ENCODE assay signal across 11 cellular contexts in the genomic region with DNA sequence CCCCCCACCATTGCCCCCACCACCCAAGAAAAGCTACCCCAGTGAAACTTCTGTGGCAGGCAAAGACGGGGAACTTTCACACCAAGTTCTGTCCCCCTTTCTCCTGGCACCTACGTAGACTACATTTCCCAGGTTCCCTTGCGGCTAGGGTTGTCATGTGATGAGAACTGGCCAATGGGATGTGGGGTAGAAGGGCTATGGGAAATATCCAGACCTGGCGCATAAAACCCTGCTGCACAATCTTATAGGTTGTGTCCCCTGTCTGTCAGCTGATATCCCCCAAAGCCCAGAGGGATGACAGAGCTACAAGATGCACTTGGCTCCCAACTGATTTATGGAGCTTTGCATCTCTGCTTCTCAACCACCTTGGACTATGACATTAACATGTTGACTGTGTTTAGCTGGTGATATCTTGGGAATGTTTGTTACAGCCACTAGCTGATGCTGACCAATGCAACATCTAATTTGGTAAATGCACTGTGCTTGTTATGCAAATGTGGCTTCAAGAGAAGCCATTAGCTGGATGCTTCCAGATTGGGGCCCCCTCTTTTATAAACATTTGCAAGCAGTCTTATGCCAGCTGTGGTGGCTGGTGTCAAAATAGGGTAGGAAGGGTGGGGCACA. TPM values are rescaled to one million over a fixed set of nuclear protein-coding genes. Genes with fewer than 3 reads are reported as not detected.
DNase-seq lines count a peak whose midpoint lies in the region; ATAC-seq, FAIRE-seq and TF ChIP-seq lines count a peak whose summit lies in the region.
"Had no signal": no experiment of that assay in that cellular context is flagged by ENCODE, and none has a peak within 500 bp of the region (broad histone marks: within the 10 kb centered on the region; RNA-seq: fewer than 3 reads in every experiment).

No MANE protein-coding gene starts in this region.

- H3K27ac ChIP-seq in H1 (ENCODE audit: low read depth, low read length), result no peak overlapping the region
- no peak overlapping the region for H3K27ac ChIP-seq in substantia nigra (ENCODE audit: low read depth, low read length, poor library complexity, severe bottlenecking)

- H2BK15ac ChIP-seq in H1 (ENCODE audit: low read length), result no peak overlapping the region

- no peak overlapping the region for H2AFZ ChIP-seq in H1 (ENCODE audit: low read length)

- H3K4me2 ChIP-seq in H1 (ENCODE audit: insufficient read depth in 1 of 2, low read depth in 2 of 2, low read length in 2 of 2), result no peak overlapping the region

- no peak overlapping the region for H3K56ac ChIP-seq in H1 (replicated peaks; ENCODE audit: insufficient read length, low read depth, low read length)

- no peak for TF ChIP-seq EP300 in H1 (IDR thresholded peaks at IDR 0.05; ENCODE audit: borderline replicate concordance in 1 of 2, low read depth in 2 of 2, low read length in 2 of 2)

- H3K14ac ChIP-seq in H1 (ENCODE audit: insufficient read length), result no peak overlapping the region

- H3K23me2 ChIP-seq in H1 (ENCODE audit: low read depth, low read length), result peaks cover 1% of the 10 kb centered on the region

- CTCF ChIA-PET in H1 (lab: Charles Lee; ENCODE audit: partially characterized antibody), result interaction anchor here (0.5 to 1.7 kb wide), 3 partner anchors 23 to 102 kb away, joined by 4 to 5 read pairs (median 4); a partner anchor contains a TSS

- H2BK120ac ChIP-seq in H1 (replicated peaks; ENCODE audit: low read depth, low read length), result no peak overlapping the region

- no peak overlapping the region for H3K4ac ChIP-seq in H1 (replicated peaks; ENCODE audit: insufficient read length, low read depth, low read length)

- H3K9ac ChIP-seq in H1 (replicated peaks in 1 of 4; ENCODE audit: extremely low read depth in 1 of 4, low read depth in 3 of 4, low read length in 3 of 4), result no peak overlapping the region

- H2BK5ac ChIP-seq in H1 (ENCODE audit: low read depth, low read length), result no peak overlapping the region

- H3K4me1 Mint-ChIP-seq in CD14-positive monocyte, result peaks cover 4% of the 10 kb centered on the region

- peaks cover 0 to 11% (median 3%) of the 10 kb centered on the region in 7 donors for H3K9me3 Mint-ChIP-seq in CD14-positive monocyte

- no peaks in the 10 kb centered on the region for H3K36me3 Mint-ChIP-seq in CD14-positive monocyte
- H3K36me3 Mint-ChIP-seq: brain had no signal

- no peak overlapping the region for H2BK20ac ChIP-seq in H1 (ENCODE audit: low read length)

- H4K20me1 ChIP-seq in H1 (replicated peaks in 1 of 2; ENCODE audit: control insufficient read depth in 1 of 2, insufficient read depth in 2 of 2, low read length in 2 of 2), result peaks cover 0 to 2% of the 10 kb centered on the region in 2 experiments

- POLR2A ChIA-PET in H1 (lab: Charles Lee; ENCODE audit: partially characterized antibody), result interaction anchor here (0.6 to 1.6 kb wide), 7 partner anchors 11 to 933 kb away, joined by 3 to 4 read pairs (median 3); no protein-coding TSS in a partner anchor

- H2BK12ac ChIP-seq in H1 (ENCODE audit: low read depth, low read length), result no peak overlapping the region

- no peak overlapping the region for H4K8ac ChIP-seq in H1 (ENCODE audit: extremely low read depth, insufficient read depth, low read length)

- peaks cover 0 to 7% of the 10 kb centered on the region in 2 experiments; a peak in 2 of 4 replicates for H3K79me2 ChIP-seq in H1 (ENCODE audit: control insufficient read depth in 1 of 2, insufficient read depth in 2 of 2, low read length in 2 of 2)

- H3K27me3 Mint-ChIP-seq in CD14-positive monocyte (ENCODE audit: low read depth in 3 of 3), result peaks cover 3 to 12% (median 6%) of the 10 kb centered on the region in 3 donors

- H3K4me1 ChIP-seq in BE2C (no peaks in the 10 kb centered on the region), H1 (replicated peaks in 1 of 4; ENCODE audit: control insufficient read depth in 3 of 4, insufficient read depth in 4 of 4, low read length in 3 of 4) (peaks cover 0 to 1% (median under 1%) of the 10 kb centered on the region in 4 experiments; a peak in 4 of 7 replicates)

- H4K5ac ChIP-seq in H1 (ENCODE audit: insufficient read length, low read depth, low read length), result no peak overlapping the region

- ATAC-seq in HG03025 (IDR thresholded peaks at IDR 0.05; ENCODE audit: low FRiP score, unreplicated experiment) (no peak), HG03354 (IDR thresholded peaks at IDR 0.05; ENCODE audit: poor library complexity, severe bottlenecking, unreplicated experiment) (no peak)

- intact Hi-C loops in CD14-positive monocyte (cut with micrococcal nuclease), result loop anchor here (10.0 kb wide), 1 partner anchor 246 kb away; no protein-coding TSS in a partner anchor

- H3K27me3 ChIP-seq in BE2C (no peaks in the 10 kb centered on the region), H1 (replicated peaks in 1 of 4; ENCODE audit: control insufficient read depth in 3 of 4, extremely low read depth in 1 of 4, insufficient read depth in 3 of 4, low read length in 3 of 4) (no peaks in the 10 kb centered on the region)

- no peak overlapping the region for H3K18ac ChIP-seq in H1 (ENCODE audit: extremely low read depth, low read length)

- no peak overlapping the region for H3K4me3 Mint-ChIP-seq in CD14-positive monocyte
- H3K4me3 Mint-ChIP-seq: brain had no signal

- no peak overlapping the region for H3K4me3 ChIP-seq in BE2C (ENCODE audit: low read depth, low read length)
- no peak overlapping the region for H3K4me3 ChIP-seq in H1 (ENCODE audit: extremely low read depth in 1 of 4, insufficient read depth in 2 of 4, low read depth in 3 of 4, low read length in 4 of 4)

- peak; percentile 55 for DNase-seq in BE2C
- no peak for DNase-seq in GM19239 (ENCODE audit: insufficient read length, low spot score)
- DNase-seq in RKO (ENCODE audit: low spot score), result peak; percentile 21
- no peak for DNase-seq in H1 (ENCODE audit: low read depth in 1 of 2, low spot score in 2 of 2)
- no peak for DNase-seq in CD14-positive monocyte (ENCODE audit: low spot score)
- no peak for DNase-seq in substantia nigra (lab: John Stamatoyannopoulos, UW)
- DNase-seq: Calu3, NCI-H446 treated with DMSO at 0.1 percent for 48 hours had no signal

- 79% methylated on average over 4 of the region's 4 CpGs; no CpG with 5 or more reads in 1 of the 2 experiments for WGBS in H1 (ENCODE audit: extremely low coverage in 1 of 2, insufficient coverage in 1 of 2, insufficient read length in 1 of 2, insufficient replicate concordance in 2 of 2, low coverage in 1 of 2, low lambda C conversion rate in 2 of 2, missing lambda C conversion rate in 1 of 2), 2 experiments

- no peak overlapping the region for H4K91ac ChIP-seq in H1 (replicated peaks; ENCODE audit: insufficient read length, low read length)

- no peak overlapping the region for H2AK5ac ChIP-seq in H1 (ENCODE audit: low read depth, low read length)

- no peaks in the 10 kb centered on the region; the same call in 1 of the 2 replicates for H3K9me3 ChIP-seq in BE2C
- peaks cover 0 to 7% of the 10 kb centered on the region in 2 experiments; a peak in 3 of 4 replicates for H3K9me3 ChIP-seq in H1 (ENCODE audit: insufficient read depth in 2 of 2, low read depth in 1 of 2, low read length in 1 of 2)

- TF ChIP-seq CTCF in BE2C (IDR thresholded peaks at IDR 0.05; ENCODE audit: low read depth, low read length), result no peak
- no peak for TF ChIP-seq CTCF in H1 (IDR thresholded peaks at IDR 0.05; ENCODE audit: control extremely low read depth in 1 of 3, insufficient read depth in 1 of 3, low read depth in 1 of 3, low read length in 3 of 3)
- TF ChIP-seq CTCF in CD14-positive monocyte (IDR thresholded peaks at IDR 0.05), result no peak

- peaks cover 6% of the 10 kb centered on the region; the same call in 1 of the 2 replicates for H3K79me1 ChIP-seq in H1 (ENCODE audit: low read depth, low read length)

- peak; percentile 77 for FAIRE-seq in GM19239 (lab: Jason Lieb, UNC)
- FAIRE-seq in H1 (lab: Jason Lieb, UNC), result peak; percentile 69

- H3K23ac ChIP-seq in H1 (ENCODE audit: insufficient read length), result no peak overlapping the region

- H3K27ac Mint-ChIP-seq in CD14-positive monocyte, result peak overlapping the region in 1 of 7 donors; percentile 30
- H3K27ac Mint-ChIP-seq: brain had no signal

- TF ChIP-seq POLR2A in H1 (IDR thresholded peaks at IDR 0.05; ENCODE audit: control extremely low read depth in 1 of 2, low read depth in 2 of 2, low read length in 2 of 2), result no peak

- no peak for TF ChIP-seq RAD21 in H1 (IDR thresholded peaks at IDR 0.05 in 1 of 2, conservative IDR thresholded peaks at IDR 0.05 in 1 of 2; ENCODE audit: low read depth in 2 of 2, low read length in 2 of 2)

- H3K36me3 ChIP-seq in BE2C (no peaks in the 10 kb centered on the region), H1 (ENCODE audit: control insufficient read depth in 2 of 4, insufficient read depth in 4 of 4, low read length in 3 of 4) (peaks cover 0 to 10% (median 2%) of the 10 kb centered on the region in 4 experiments; a peak in 2 of 8 replicates)

RNA-seq across cellular contexts. Expression of a gene that starts 6.1 kb away (rescaled TPM):
- 0.36 TPM for polyA plus RNA-seq in BE2C (2012; ENCODE audit: insufficient read depth, insufficient read length, low read depth)
- total RNA-seq in H1 (2021; fragmentation: NEBNext Ultra II Directional; extraction: Animal tissue kit (Norgen Biotek cat#: 25700)), result 20.0 and 22.1 TPM in 2 replicates
- polyA plus RNA-seq in H1 (2011; rRNA removed) (14.5 and 22.8 TPM in 2 replicates), CD14-positive monocyte (not detected)
- 18.8 TPM for polyA plus RNA-seq in H1 (2011; cell fraction: cytosol; rRNA removed)
- 34.1 TPM for polyA plus RNA-seq in H1 (2011; cell fraction: nucleus; rRNA removed)
- 12.6 to 18.8 TPM (median 17.6 TPM) in 4 replicates for polyA plus RNA-seq in H1 (2012, experiment 1 of 2)
- 15.0 TPM for polyA plus RNA-seq in H1 (2012, experiment 2 of 2)
- polyA plus RNA-seq in H1 (2013, experiment 1 of 2), result 32.0 TPM
- 29.0 TPM for polyA plus RNA-seq in H1 (2013, experiment 2 of 2)
- polyA minus RNA-seq in H1 (2011; rRNA and poly(A)+ RNA removed), result 6.1 and 7.2 TPM in 2 replicates
- 9.0 TPM for polyA minus RNA-seq in H1 (2011; cell fraction: cytosol; rRNA and poly(A)+ RNA removed)
- polyA minus RNA-seq in H1 (2011; cell fraction: nucleus; rRNA and poly(A)+ RNA removed), result 11.2 TPM

RNA-seq across cellular contexts. Expression of a gene that starts 11.3 kb away (rescaled TPM):
- not detected for polyA plus RNA-seq in BE2C (2012; ENCODE audit: insufficient read depth, insufficient read length, low read depth)
- 0.21 and 0.22 TPM in 2 replicates for total RNA-seq in H1 (2021; fragmentation: NEBNext Ultra II Directional; extraction: Animal tissue kit (Norgen Biotek cat#: 25700))
- polyA plus RNA-seq in H1 (2011; rRNA removed), result 0.21 and 0.46 TPM in 2 replicates
- 0.31 TPM for polyA plus RNA-seq in H1 (2011; cell fraction: cytosol; rRNA removed)
- polyA plus RNA-seq in H1 (2011; cell fraction: nucleus; rRNA removed), result 0.61 TPM
- 0.56 to 0.67 TPM (median 0.58 TPM) in 3 of 4 replicates, not detected in the other for polyA plus RNA-seq in H1 (2012, experiment 1 of 2)
- polyA plus RNA-seq in H1 (2012, experiment 2 of 2), result 0.18 TPM
- polyA plus RNA-seq in H1 (2013, experiment 1 of 2), result 3.1 TPM
- polyA plus RNA-seq in H1 (2013, experiment 2 of 2), result 2.7 TPM
- polyA minus RNA-seq in H1 (2011; rRNA and poly(A)+ RNA removed), result 0.47 and 1.2 TPM in 2 replicates
- 1.6 TPM for polyA minus RNA-seq in H1 (2011; cell fraction: cytosol; rRNA and poly(A)+ RNA removed)
- polyA minus RNA-seq in H1 (2011; cell fraction: nucleus; rRNA and poly(A)+ RNA removed), result not detected
- polyA plus RNA-seq in CD14-positive monocyte, result 10 to 100 TPM; 21.3 to 30.2 TPM

RNA-seq across cellular contexts. Expression of a gene that starts 21.7 kb away (rescaled TPM):
- 24.6 TPM for polyA plus RNA-seq in BE2C (2012; ENCODE audit: insufficient read depth, insufficient read length, low read depth)
- total RNA-seq in H1 (2021; fragmentation: NEBNext Ultra II Directional; extraction: Animal tissue kit (Norgen Biotek cat#: 25700)), result 69.3 and 69.5 TPM in 2 replicates
- polyA plus RNA-seq in H1 (2011; rRNA removed) (27.8 and 38.0 TPM in 2 replicates), CD14-positive monocyte (1 to 10 TPM; 1.5 to 1.9 TPM)
- polyA plus RNA-seq in H1 (2011; cell fraction: cytosol; rRNA removed), result 46.0 TPM
- polyA plus RNA-seq in H1 (2011; cell fraction: nucleus; rRNA removed), result 69.9 TPM
- 66.1 to 83.1 TPM (median 77.4 TPM) in 4 replicates for polyA plus RNA-seq in H1 (2012, experiment 1 of 2)
- 58.7 TPM for polyA plus RNA-seq in H1 (2012, experiment 2 of 2)
- 63.3 TPM for polyA plus RNA-seq in H1 (2013, experiment 1 of 2)
- 64.1 TPM for polyA plus RNA-seq in H1 (2013, experiment 2 of 2)
- 23.1 and 26.9 TPM in 2 replicates for polyA minus RNA-seq in H1 (2011; rRNA and poly(A)+ RNA removed)
- 28.1 TPM for polyA minus RNA-seq in H1 (2011; cell fraction: cytosol; rRNA and poly(A)+ RNA removed)
- polyA minus RNA-seq in H1 (2011; cell fraction: nucleus; rRNA and poly(A)+ RNA removed), result 24.9 TPM

RNA-seq across cellular contexts. Expression of a gene that starts 23.8 kb away (rescaled TPM):
- polyA plus RNA-seq in BE2C (2012; ENCODE audit: insufficient read depth, insufficient read length, low read depth), result 71.0 TPM
- total RNA-seq in H1 (2021; fragmentation: NEBNext Ultra II Directional; extraction: Animal tissue kit (Norgen Biotek cat#: 25700)), result 34.9 and 35.3 TPM in 2 replicates
- polyA plus RNA-seq in H1 (2011; rRNA removed) (46.0 and 63.9 TPM in 2 replicates), CD14-positive monocyte (100 to 1,000 TPM; 129 to 147 TPM)
- polyA plus RNA-seq in H1 (2011; cell fraction: cytosol; rRNA removed), result 52.1 TPM
- 160 TPM for polyA plus RNA-seq in H1 (2011; cell fraction: nucleus; rRNA removed)
- 35.3 to 46.7 TPM (median 38.7 TPM) in 4 replicates for polyA plus RNA-seq in H1 (2012, experiment 1 of 2)
- 36.3 TPM for polyA plus RNA-seq in H1 (2012, experiment 2 of 2)
- polyA plus RNA-seq in H1 (2013, experiment 1 of 2), result 47.8 TPM
- 49.9 TPM for polyA plus RNA-seq in H1 (2013, experiment 2 of 2)
- polyA minus RNA-seq in H1 (2011; rRNA and poly(A)+ RNA removed), result 30.4 and 47.5 TPM in 2 replicates
- 15.0 TPM for polyA minus RNA-seq in H1 (2011; cell fraction: cytosol; rRNA and poly(A)+ RNA removed)
- polyA minus RNA-seq in H1 (2011; cell fraction: nucleus; rRNA and poly(A)+ RNA removed), result 23.3 TPM

RNA-seq across cellular contexts. Expression of a gene that starts 40.7 kb away (rescaled TPM):
- polyA plus RNA-seq in BE2C (2012; ENCODE audit: insufficient read depth, insufficient read length, low read depth), result not detected
- total RNA-seq in H1 (2021; fragmentation: NEBNext Ultra II Directional; extraction: Animal tissue kit (Norgen Biotek cat#: 25700)), result 4.2 and 6.4 TPM in 2 replicates
- 12.8 and 16.6 TPM in 2 replicates for polyA plus RNA-seq in H1 (2011; rRNA removed)
- 16.0 TPM for polyA plus RNA-seq in H1 (2011; cell fraction: cytosol; rRNA removed)
- polyA plus RNA-seq in H1 (2011; cell fraction: nucleus; rRNA removed), result 34.2 TPM
- 11.3 to 16.8 TPM (median 13.0 TPM) in 4 replicates for polyA plus RNA-seq in H1 (2012, experiment 1 of 2)
- polyA plus RNA-seq in H1 (2012, experiment 2 of 2), result 13.6 TPM
- polyA plus RNA-seq in H1 (2013, experiment 1 of 2), result 22.5 TPM
- 24.4 TPM for polyA plus RNA-seq in H1 (2013, experiment 2 of 2)
- 16.2 and 28.8 TPM in 2 replicates for polyA minus RNA-seq in H1 (2011; rRNA and poly(A)+ RNA removed)
- 31.9 TPM for polyA minus RNA-seq in H1 (2011; cell fraction: cytosol; rRNA and poly(A)+ RNA removed)
- polyA minus RNA-seq in H1 (2011; cell fraction: nucleus; rRNA and poly(A)+ RNA removed), result 33.2 TPM
- 1 to 10 TPM; 2.4 to 3.2 TPM for polyA plus RNA-seq in CD14-positive monocyte

Comparison
In these comparisons a context has a peak if more than half of its experiments do, and no peak if none do; other contexts are left out.
1. DNase-seq: peak in BE2C (single experiment) and RKO (single experiment); none in GM19239 (single experiment), H1 (0 of 2), CD14-positive monocyte (single experiment) and substantia nigra (0 of 49).
2. RNA of a gene that starts 6.1 kb away (polyA plus RNA-seq): 12.6 to 34.1 TPM in H1; not detected in CD14-positive monocyte; every median in the first group is over 10 times any median in the second.
3. RNA of a gene that starts 11.3 kb away (polyA plus RNA-seq): 21.3 to 30.2 TPM in CD14-positive monocyte; 0.18 to 3.1 TPM in H1; every median in the first group is over 4 times any median in the second.
4. RNA of a gene that starts 21.7 kb away (polyA plus RNA-seq): 27.8 to 83.1 TPM in H1; 1.5 to 1.9 TPM in CD14-positive monocyte; every median in the first group is over 4 times any median in the second.